In genomic region chr15:51842852-51843737, GRCh38 we compare ENCODE assay signal across 8 cellular contexts. TPM values are rescaled to one million over a fixed set of nuclear protein-coding genes. Genes with fewer than 3 reads are reported as not detected.
DNase-seq lines count a peak whose midpoint lies in the region; ATAC-seq and TF ChIP-seq lines count a peak whose summit lies in the region.

No MANE protein-coding gene starts in this region.

- peaks cover 71% of the 10 kb centered on the region for H3K4me1 ChIP-seq in SJSA1 (replicated peaks)
- peaks cover 13% of the 10 kb centered on the region for H3K4me1 ChIP-seq in BE2C

- TF ChIP-seq CTCF in AG10803 (conservative IDR thresholded peaks at IDR 0.05; ENCODE audit: low read length) (no peak), BE2C (IDR thresholded peaks at IDR 0.05; ENCODE audit: low read depth, low read length) (no peak)

- no peaks in the 10 kb centered on the region for H3K36me3 ChIP-seq in SJSA1
- no peaks in the 10 kb centered on the region for H3K36me3 ChIP-seq in BE2C

- DNase-seq in AG10803 (ENCODE audit: low read depth) (peak; percentile 28), SJSA1 (ENCODE audit: low read depth in 1 of 2, low spot score in 2 of 2) (peak; percentile 54 to 68), kidney glomerular epithelial cell (lab: John Stamatoyannopoulos, UW) (peak; percentile 16), retina (no peak), BE2C (no peak), KG1 (lab: John Stamatoyannopoulos, UW) (no peak)

- H3K4me3 ChIP-seq in AG10803 (ENCODE audit: low read length) (no peak overlapping the region), SJSA1 (no peak overlapping the region), BE2C (ENCODE audit: low read depth, low read length) (no peak overlapping the region)

- no peaks in the 10 kb centered on the region for H3K27me3 ChIP-seq in SJSA1 (replicated peaks)
- H3K27me3 ChIP-seq in BE2C, result no peaks in the 10 kb centered on the region

- peak; percentile 55 for ATAC-seq in GM21825 (IDR thresholded peaks at IDR 0.05; ENCODE audit: unreplicated experiment)
- no peak for ATAC-seq in GM18870 (IDR thresholded peaks at IDR 0.05; ENCODE audit: unreplicated experiment)

- H3K27ac ChIP-seq in SJSA1, result peak overlapping the region; percentile 65

- H3K9me3 ChIP-seq in SJSA1 (replicated peaks) (no peaks in the 10 kb centered on the region), BE2C (no peaks in the 10 kb centered on the region)

RNA-seq across cellular contexts. Expression of gene TMOD3, which starts 13.6 kb away (rescaled TPM):
- 41.1 and 71.4 TPM in 2 replicates for total RNA-seq in SJSA1 (2014; rRNA removed; shearing (Covaris generic))
- polyA plus RNA-seq in BE2C (2012; ENCODE audit: insufficient read depth, insufficient read length, low read depth), result 11.5 TPM

Comparison
In these comparisons a context has a peak if more than half of its experiments do, and no peak if none do; other contexts are left out.
1. DNase-seq: peak in AG10803 (single experiment), SJSA1 (2 of 2) and kidney glomerular epithelial cell (single experiment); none in retina (single experiment), BE2C (single experiment) and KG1 (single experiment).